7 cellular contexts compared by ENCODE assay signal in the genomic region with DNA sequence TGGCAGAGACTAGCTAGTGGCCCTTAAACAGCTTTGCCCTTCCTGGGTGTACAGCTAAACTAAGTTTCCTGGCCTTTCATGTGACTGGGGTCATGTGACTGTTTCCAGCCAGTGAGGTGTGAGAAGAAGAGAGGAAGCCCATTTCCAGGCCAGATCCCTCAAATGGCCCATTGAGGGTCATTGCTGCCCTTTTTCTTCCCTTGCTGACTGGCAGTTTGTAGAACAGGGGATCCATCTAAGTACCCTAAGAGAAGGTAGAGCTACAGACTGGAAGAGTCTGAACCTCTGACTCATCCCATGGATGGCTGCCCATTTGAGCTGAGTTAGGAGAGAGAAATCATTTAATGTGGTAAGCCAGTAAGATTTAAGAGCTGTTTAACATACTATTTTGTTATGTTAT. TPM values are rescaled to one million over a fixed set of nuclear protein-coding genes. Genes with fewer than 3 reads are reported as not detected.
DNase-seq lines count a peak whose midpoint lies in the region; ATAC-seq and TF ChIP-seq lines count a peak whose summit lies in the region.

No MANE protein-coding gene starts in this region.

- peaks cover 51% of the 10 kb centered on the region for H3K4me1 Mint-ChIP-seq in brain
- peaks cover 27 to 33% of the 10 kb centered on the region in 2 donors for H3K4me1 Mint-ChIP-seq in natural killer cell treated with Interleukin-12 subunit alpha and Interleukin-12 subunit beta and Interleukin-15 and Interleukin-18, amount 100 ng/mL, for 72 hours (ENCODE audit: low read depth in 2 of 2)

- H3K9me3 Mint-ChIP-seq in brain = peaks cover 0 to 3% (median 0%) of the 10 kb centered on the region in 5 experiments
- no peaks in the 10 kb centered on the region for H3K9me3 Mint-ChIP-seq in natural killer cell treated with Interleukin-12 subunit alpha and Interleukin-12 subunit beta and Interleukin-15 and Interleukin-18, amount 100 ng/mL, for 72 hours

- no peak for ATAC-seq in natural killer cell treated with Interleukin-12 subunit alpha and Interleukin-12 subunit beta and Interleukin-15 and Interleukin-18, amount 100 ng/mL, for 72 hours

- H3K27me3 Mint-ChIP-seq in brain = peaks cover 17% of the 10 kb centered on the region
- H3K27me3 Mint-ChIP-seq in natural killer cell treated with Interleukin-12 subunit alpha and Interleukin-12 subunit beta and Interleukin-15 and Interleukin-18, amount 100 ng/mL, for 72 hours = no peaks in the 10 kb centered on the region

- peak; percentile 23 for DNase-seq in GF-D8 (lab: John Stamatoyannopoulos, UW)
- peak; percentile 52 for DNase-seq in NOMO-1 treated with DMSO at 0.1 percent for 48 hours (lab: John Stamatoyannopoulos, UW; ENCODE audit: unreplicated experiment)
- DNase-seq in natural killer cell treated with Interleukin-12 subunit alpha and Interleukin-12 subunit beta and Interleukin-15 and Interleukin-18, amount 100 ng/mL, for 72 hours (ENCODE audit: low spot score) = no peak
- DNase-seq in NCI-H187 treated with DMSO at 0.1 percent for 48 hours (lab: John Stamatoyannopoulos, UW) = no peak
- DNase-seq in NCI-H2107 (lab: John Stamatoyannopoulos, UW) = no peak
- DNase-seq in stimulated activated naive CD4-positive, alpha-beta T cell (lab: John Stamatoyannopoulos, UW) = no peak

- peak overlapping the region; percentile 43 to 78 (median 62) for H3K4me3 Mint-ChIP-seq in brain
- H3K4me3 Mint-ChIP-seq in natural killer cell treated with Interleukin-12 subunit alpha and Interleukin-12 subunit beta and Interleukin-15 and Interleukin-18, amount 100 ng/mL, for 72 hours = peak overlapping the region; percentile 49

- no peak for TF ChIP-seq CTCF in brain (conservative IDR thresholded peaks at IDR 0.05)

- H3K27ac Mint-ChIP-seq in brain = peak overlapping the region; percentile 50 to 93 (median 82)
- H3K27ac Mint-ChIP-seq in natural killer cell treated with Interleukin-12 subunit alpha and Interleukin-12 subunit beta and Interleukin-15 and Interleukin-18, amount 100 ng/mL, for 72 hours = peak overlapping the region; percentile 34 to 53

- H3K36me3 Mint-ChIP-seq in brain = no peaks in the 10 kb centered on the region
- H3K36me3 Mint-ChIP-seq in natural killer cell treated with Interleukin-12 subunit alpha and Interleukin-12 subunit beta and Interleukin-15 and Interleukin-18, amount 100 ng/mL, for 72 hours = peaks cover 5% of the 10 kb centered on the region

RNA-seq across cellular contexts. Expression of gene SWSAP1, which starts 2.8 kb away (rescaled TPM):
- 1.5 TPM for polyA plus RNA-seq in brain (ENCODE audit: insufficient read depth, low read depth, low replicate concordance)
- total RNA-seq in natural killer cell treated with Interleukin-12 subunit alpha and Interleukin-12 subunit beta and Interleukin-15 and Interleukin-18, amount 100 ng/mL, for 72 hours = 1 to 10 TPM; 1.6 to 3.0 TPM

RNA-seq across cellular contexts. Expression of gene EPOR, which starts 6.9 kb away (rescaled TPM):
- polyA plus RNA-seq in brain (ENCODE audit: insufficient read depth, low read depth, low replicate concordance) = 10.6 TPM
- 1 to 10 TPM; 3.0 to 5.1 TPM for total RNA-seq in natural killer cell treated with Interleukin-12 subunit alpha and Interleukin-12 subunit beta and Interleukin-15 and Interleukin-18, amount 100 ng/mL, for 72 hours

RNA-seq across cellular contexts. Expression of gene PLPPR2, which starts 22.0 kb away (rescaled TPM):
- polyA plus RNA-seq in brain (ENCODE audit: insufficient read depth, low read depth, low replicate concordance) = 60.6 TPM
- total RNA-seq in natural killer cell treated with Interleukin-12 subunit alpha and Interleukin-12 subunit beta and Interleukin-15 and Interleukin-18, amount 100 ng/mL, for 72 hours = 10 to 100 TPM in 1 of 2 donors, 1 to 10 TPM in 1; 9.4 to 11.3 TPM

RNA-seq across cellular contexts. Expression of gene CCDC159, which starts 30.9 kb away (rescaled TPM):
- polyA plus RNA-seq in brain (ENCODE audit: insufficient read depth, low read depth, low replicate concordance) = 19.1 TPM
- total RNA-seq in natural killer cell treated with Interleukin-12 subunit alpha and Interleukin-12 subunit beta and Interleukin-15 and Interleukin-18, amount 100 ng/mL, for 72 hours = 10 to 100 TPM; 26.5 to 37.8 TPM

RNA-seq across cellular contexts. Expression of gene TMEM205, which starts 31.2 kb away (rescaled TPM):
- polyA plus RNA-seq in brain (ENCODE audit: insufficient read depth, low read depth, low replicate concordance) = 162 TPM
- total RNA-seq in natural killer cell treated with Interleukin-12 subunit alpha and Interleukin-12 subunit beta and Interleukin-15 and Interleukin-18, amount 100 ng/mL, for 72 hours = 10 to 100 TPM; 35.8 to 54.3 TPM

Comparison
In these comparisons a context has a peak if more than half of its experiments do, and no peak if none do; other contexts are left out.
1. DNase-seq: peak in GF-D8 (single experiment) and NOMO-1 treated with DMSO at 0.1 percent for 48 hours (single experiment); none in natural killer cell treated with Interleukin-12 subunit alpha and Interleukin-12 subunit beta and Interleukin-15 and Interleukin-18, amount 100 ng/mL, for 72 hours (single experiment), NCI-H187 treated with DMSO at 0.1 percent for 48 hours (single experiment), NCI-H2107 (single experiment) and stimulated activated naive CD4-positive, alpha-beta T cell (0 of 6).